Comparison of ENCODE assay signal across 8 cellular contexts in the genomic region with DNA sequence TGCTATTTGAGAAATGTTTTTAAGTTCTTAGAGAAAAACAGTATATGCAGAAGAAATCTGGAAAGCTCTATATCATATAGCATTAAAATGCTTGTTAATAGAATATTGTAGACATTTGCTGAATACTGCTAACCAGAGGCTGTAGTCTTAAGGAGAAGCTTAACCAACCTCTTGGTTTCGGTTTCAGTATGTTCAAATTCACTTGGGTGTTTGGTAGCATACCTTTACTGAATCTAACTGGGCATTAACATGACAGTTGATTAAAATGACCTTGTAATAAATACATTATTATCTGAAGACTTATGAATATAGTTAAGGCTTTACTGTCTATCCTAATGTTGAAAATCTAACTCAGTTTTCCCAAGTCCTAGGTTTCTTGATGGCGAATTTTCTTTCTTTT. TPM values are rescaled to one million over a fixed set of nuclear protein-coding genes. Genes with fewer than 3 reads are reported as not detected.
DNase-seq lines count a peak whose midpoint lies in the region; ATAC-seq and TF ChIP-seq lines count a peak whose summit lies in the region.

No MANE protein-coding gene starts in this region.

- CTCF ChIA-PET in activated CD8-positive, alpha-beta T cell treated with anti-CD3 and anti-CD28 coated beads for 36 hours (lab: Charles Lee): interaction anchor here (0.8 to 1.3 kb wide), 2 partner anchors 163 to 252 kb away, joined by 3 read pairs; no protein-coding TSS in a partner anchor

- intact Hi-C loops in activated CD8-positive, alpha-beta T cell treated with anti-CD3 and anti-CD28 coated beads for 36 hours (cut with micrococcal nuclease): no loop called here
- intact Hi-C loops in prostate gland (cut with DNase I): loop anchor here (10.0 kb wide), 1 partner anchor 258 kb away; the partner anchor contains the start of genes DDIAS and PRCP

- no peak overlapping the region for H3K23ac ChIP-seq in neuronal stem cell (ENCODE audit: low read depth, low read length, poor library complexity)

- no peak for DNase-seq in activated CD8-positive, alpha-beta T cell treated with anti-CD3 and anti-CD28 coated beads for 36 hours
- DNase-seq in prostate gland (ENCODE audit: low spot score) (no peak), mucosa of gallbladder (ENCODE audit: low spot score) (no peak), neuronal stem cell (ENCODE audit: low spot score) (no peak), foreskin melanocyte (no peak)
- DNase-seq in activated CD4-positive, alpha-beta T cell treated with anti-CD3 and anti-CD28 coated beads for 1 hour: no peak

- H2AK5ac ChIP-seq in neuronal stem cell (ENCODE audit: low read depth, low read length): no peak overlapping the region

- peak overlapping the region; percentile 100 for H3K27ac ChIP-seq in prostate gland
- H3K27ac ChIP-seq in neuronal stem cell (replicated peaks; ENCODE audit: low read length): no peak overlapping the region

- peaks cover 0 to 4% of the 10 kb centered on the region in 2 donors for H3K36me3 ChIP-seq in prostate gland
- H3K36me3 ChIP-seq in neuronal stem cell (replicated peaks in 1 of 2; ENCODE audit: control insufficient read depth in 2 of 2, insufficient read depth in 2 of 2, low read length in 2 of 2): peaks cover 20 to 92% of the 10 kb centered on the region in 2 donors

- POLR2A ChIA-PET in activated CD8-positive, alpha-beta T cell treated with anti-CD3 and anti-CD28 coated beads for 36 hours (lab: Charles Lee): no interaction called here

- no peak overlapping the region for H3K4me2 ChIP-seq in neuronal stem cell (ENCODE audit: insufficient read depth, low read length, poor library complexity, severe bottlenecking)

- no peak overlapping the region for H2BK120ac ChIP-seq in neuronal stem cell (ENCODE audit: low read depth, low read length)

- ATAC-seq in GM18873 (IDR thresholded peaks at IDR 0.05; ENCODE audit: low FRiP score, unreplicated experiment) (peak; percentile 52), HG02943 (IDR thresholded peaks at IDR 0.05; ENCODE audit: low read depth, unreplicated experiment) (peak; percentile 52)
- ATAC-seq in activated CD8-positive, alpha-beta T cell treated with anti-CD3 and anti-CD28 coated beads for 36 hours: peak; percentile 48

- no peak overlapping the region for H2BK5ac ChIP-seq in neuronal stem cell (ENCODE audit: low read length)

- H3K18ac ChIP-seq in neuronal stem cell (ENCODE audit: low read length): no peak overlapping the region

- no peak for TF ChIP-seq POLR2A in prostate gland (IDR thresholded peaks at IDR 0.05)

- H4K8ac ChIP-seq in neuronal stem cell (ENCODE audit: low read depth, low read length): no peak overlapping the region

- no peak overlapping the region for H3K4ac ChIP-seq in neuronal stem cell (ENCODE audit: low read length)

- peaks cover 74% of the 10 kb centered on the region for H3K36me3 Mint-ChIP-seq in activated CD8-positive, alpha-beta T cell treated with anti-CD3 and anti-CD28 coated beads for 36 hours (ENCODE audit: low read depth)

- H3K4me3 Mint-ChIP-seq in activated CD8-positive, alpha-beta T cell treated with anti-CD3 and anti-CD28 coated beads for 36 hours: peak overlapping the region; percentile 100

- TF ChIP-seq CTCF in activated CD8-positive, alpha-beta T cell treated with anti-CD3 and anti-CD28 coated beads for 36 hours (IDR thresholded peaks at IDR 0.05): no peak
- TF ChIP-seq CTCF in prostate gland (IDR thresholded peaks at IDR 0.05): no peak

- peaks cover 54% of the 10 kb centered on the region for H3K4me1 Mint-ChIP-seq in activated CD8-positive, alpha-beta T cell treated with anti-CD3 and anti-CD28 coated beads for 36 hours (ENCODE audit: low read depth)

- no peak overlapping the region for H3K14ac ChIP-seq in neuronal stem cell (ENCODE audit: low read length)

- no peak overlapping the region for H4K91ac ChIP-seq in neuronal stem cell (ENCODE audit: low read depth, low read length, poor library complexity)

- H3K4me1 ChIP-seq in prostate gland (replicated peaks) (no peaks in the 10 kb centered on the region), neuronal stem cell (ENCODE audit: control insufficient read depth in 2 of 2, insufficient read depth in 1 of 2, low read depth in 1 of 2, low read length in 2 of 2) (peaks cover 4 to 13% of the 10 kb centered on the region in 2 donors)

- no peak overlapping the region for H2AFZ ChIP-seq in neuronal stem cell (ENCODE audit: low read length)

- WGBS in prostate gland: 82% methylated on average over 2 of the region's 2 CpGs
- WGBS in neuronal stem cell (ENCODE audit: extremely low coverage in 2 of 2, insufficient read length in 2 of 2, insufficient replicate concordance in 1 of 2), 2 donors: no CpG with 5 or more reads among the region's 2 CpGs

- H3K4me3 ChIP-seq in prostate gland (no peak overlapping the region), neuronal stem cell (ENCODE audit: low read length in 2 of 2) (no peak overlapping the region)

- H3K9ac ChIP-seq in neuronal stem cell (ENCODE audit: low read depth, low read length, poor library complexity): no peak overlapping the region

- H3K27me3 ChIP-seq in prostate gland (replicated peaks; ENCODE audit: insufficient read depth) (no peaks in the 10 kb centered on the region), neuronal stem cell (ENCODE audit: control insufficient read depth in 3 of 3, insufficient read depth in 3 of 3, low read depth in 1 of 3, low read length in 3 of 3) (no peaks in the 10 kb centered on the region)

- H3K9me3 Mint-ChIP-seq in activated CD8-positive, alpha-beta T cell treated with anti-CD3 and anti-CD28 coated beads for 36 hours: no peaks in the 10 kb centered on the region

- H3K27me3 Mint-ChIP-seq in activated CD8-positive, alpha-beta T cell treated with anti-CD3 and anti-CD28 coated beads for 36 hours: no peaks in the 10 kb centered on the region

- H3K79me1 ChIP-seq in neuronal stem cell (ENCODE audit: low read depth, low read length): no peaks in the 10 kb centered on the region

- no peak overlapping the region for H2BK15ac ChIP-seq in neuronal stem cell (ENCODE audit: low read length)

- H3K27ac Mint-ChIP-seq in activated CD8-positive, alpha-beta T cell treated with anti-CD3 and anti-CD28 coated beads for 36 hours: peak overlapping the region; percentile 77

- no peak overlapping the region for H2BK12ac ChIP-seq in neuronal stem cell (ENCODE audit: low read length)

- H3K9me3 ChIP-seq in prostate gland (no peaks in the 10 kb centered on the region), neuronal stem cell (replicated peaks in 1 of 2; ENCODE audit: control insufficient read depth in 2 of 2, insufficient read depth in 1 of 2, low read depth in 1 of 2, low read length in 2 of 2) (peaks cover 0 to under 1% of the 10 kb centered on the region in 2 donors)

RNA-seq across cellular contexts. Expression of gene PCF11, which starts 5.4 kb away (rescaled TPM):
- total RNA-seq in activated CD8-positive, alpha-beta T cell treated with anti-CD3 and anti-CD28 coated beads for 36 hours: 10 to 100 TPM; 53.9 to 55.6 TPM
- total RNA-seq in prostate gland: 10 to 100 TPM; 64.1 to 75.2 TPM
- total RNA-seq in mucosa of gallbladder: 46.7 TPM
- polyA plus RNA-seq in neuronal stem cell (2013, experiment 1 of 2): 38.7 TPM
- polyA plus RNA-seq in neuronal stem cell (2013, experiment 2 of 2): 37.3 TPM

RNA-seq across cellular contexts. Expression of gene ANKRD42, which starts 31.1 kb away (rescaled TPM):
- total RNA-seq in activated CD8-positive, alpha-beta T cell treated with anti-CD3 and anti-CD28 coated beads for 36 hours: 1 to 10 TPM; 3.8 to 4.7 TPM
- total RNA-seq in prostate gland (10 to 100 TPM; 11.6 to 24.5 TPM), mucosa of gallbladder (24.5 TPM)
- polyA plus RNA-seq in neuronal stem cell (2013, experiment 1 of 2): 4.3 TPM
- 4.2 TPM for polyA plus RNA-seq in neuronal stem cell (2013, experiment 2 of 2)
